Comparison of ENCODE assay signal across 18 cellular contexts in genomic region chr4:5361968-5362367, GRCh38.
DNase-seq lines count a peak whose midpoint lies in the region; ATAC-seq and TF ChIP-seq lines count a peak whose summit lies in the region.
"Had no signal": no experiment of that assay in that cellular context is flagged by ENCODE, and none has a peak within 500 bp of the region (broad histone marks: within the 10 kb centered on the region; RNA-seq: fewer than 3 reads in every experiment).

No MANE protein-coding gene starts in this region.

- no peaks in the 10 kb centered on the region for H3K36me3 ChIP-seq in neural progenitor cell
- H3K36me3 ChIP-seq: gastroesophageal sphincter had no signal

- CTCF ChIA-PET in activated CD8-positive, alpha-beta T cell treated with anti-CD3 and anti-CD28 coated beads, Interleukin-2, amount 10 ng/mL, durations not matched to agents 7 days and 5 days (lab: Charles Lee): no interaction called here
- CTCF ChIA-PET in activated CD8-positive, alpha-beta T cell treated with anti-CD3 and anti-CD28 coated beads for 36 hours (lab: Charles Lee): no interaction called here

- no peak for ATAC-seq in activated CD8-positive, alpha-beta T cell treated with anti-CD3 and anti-CD28 coated beads, Interleukin-2, amount 10 ng/mL, durations not matched to agents 7 days and 5 days
- ATAC-seq in activated CD8-positive, alpha-beta T cell treated with anti-CD3 and anti-CD28 coated beads for 36 hours: no peak
- ATAC-seq in GM21576 (IDR thresholded peaks at IDR 0.05; ENCODE audit: unreplicated experiment) (no peak), HG03175 (IDR thresholded peaks at IDR 0.05; ENCODE audit: unreplicated experiment) (no peak)
- ATAC-seq: activated T-helper 17 cell treated with anti-CD3 and anti-CD28 coated beads, Interleukin-2, amount 50 U/mL, for 72 hours; gastroesophageal sphincter; stimulated activated naive CD8-positive, alpha-beta T cell treated with anti-CD3 and anti-CD28 coated beads, Interleukin-15, Interleukin-2, amounts not matched to agents 100 U/mL and 50 U/mL, for 24 hours had no signal

- no peak overlapping the region for H3K27ac Mint-ChIP-seq in activated CD8-positive, alpha-beta T cell treated with anti-CD3 and anti-CD28 coated beads, Interleukin-2, amount 10 ng/mL, durations not matched to agents 7 days and 5 days
- no peak overlapping the region for H3K27ac Mint-ChIP-seq in activated CD8-positive, alpha-beta T cell treated with anti-CD3 and anti-CD28 coated beads for 36 hours
- H3K27ac Mint-ChIP-seq in endothelial cell (ENCODE audit: unreplicated experiment) (no peak overlapping the region), neural progenitor cell (no peak overlapping the region)
- H3K27ac Mint-ChIP-seq: activated T-helper 17 cell treated with anti-CD3 and anti-CD28 coated beads, Interleukin-2, amount 50 U/mL, for 72 hours; IgD-negative memory B cell had no signal

- no peak overlapping the region for H2AFZ ChIP-seq in neural progenitor cell (replicated peaks)
- H2AFZ ChIP-seq: parathyroid adenoma had no signal

- peak; percentile 27 for DNase-seq in activated CD8-positive, alpha-beta T cell treated with anti-CD3 and anti-CD28 coated beads, Interleukin-2, amount 10 ng/mL, durations not matched to agents 7 days and 5 days
- DNase-seq in activated CD8-positive, alpha-beta T cell treated with anti-CD3 and anti-CD28 coated beads for 36 hours: no peak
- peak; percentile 25 for DNase-seq in OCI-M1 (lab: John Stamatoyannopoulos, UW)
- DNase-seq in endothelial cell (ENCODE audit: low spot score): peak; percentile 15
- DNase-seq in neural progenitor cell (ENCODE audit: low spot score): peak; percentile 60
- no peak for DNase-seq in activated CD8-positive, alpha-beta memory T cell treated with anti-CD3 and anti-CD28 coated beads for 24 hours
- DNase-seq: activated CD4-positive, alpha-beta T cell treated with anti-CD3 and anti-CD28 coated beads, Interleukin-2, amount 50 U/mL, for 4 hours; Caco-2; NCI-H2029; NCI-H526 treated with DMSO at 0.1 percent for 48 hours; small intestine; stimulated activated naive CD8-positive, alpha-beta T cell treated with anti-CD3 and anti-CD28 coated beads, Interleukin-15, Interleukin-2, amounts not matched to agents 100 U/mL and 50 U/mL, for 24 hours had no signal

- no peak overlapping the region for H3K4me2 ChIP-seq in neural progenitor cell

- H3K27ac ChIP-seq in neural progenitor cell: no peak overlapping the region
- H3K27ac ChIP-seq: gastroesophageal sphincter, parathyroid adenoma had no signal

- POLR2A ChIA-PET in activated CD8-positive, alpha-beta T cell treated with anti-CD3 and anti-CD28 coated beads, Interleukin-2, amount 10 ng/mL, durations not matched to agents 7 days and 5 days (lab: Charles Lee): no interaction called here
- POLR2A ChIA-PET in activated CD8-positive, alpha-beta T cell treated with anti-CD3 and anti-CD28 coated beads for 36 hours (lab: Charles Lee): no interaction called here

- no peaks in the 10 kb centered on the region for H4K20me1 ChIP-seq in neural progenitor cell (ENCODE audit: low read depth)

- H3K27me3 Mint-ChIP-seq in activated CD8-positive, alpha-beta T cell treated with anti-CD3 and anti-CD28 coated beads, Interleukin-2, amount 10 ng/mL, durations not matched to agents 7 days and 5 days (ENCODE audit: low read depth): no peaks in the 10 kb centered on the region
- H3K27me3 Mint-ChIP-seq in activated CD8-positive, alpha-beta T cell treated with anti-CD3 and anti-CD28 coated beads for 36 hours: no peaks in the 10 kb centered on the region
- H3K27me3 Mint-ChIP-seq in endothelial cell (ENCODE audit: unreplicated experiment) (peaks cover 4% of the 10 kb centered on the region), neural progenitor cell (ENCODE audit: insufficient read depth, low read depth) (peaks cover 3% of the 10 kb centered on the region)
- H3K27me3 Mint-ChIP-seq: IgD-negative memory B cell had no signal

- H3K36me3 Mint-ChIP-seq in activated CD8-positive, alpha-beta T cell treated with anti-CD3 and anti-CD28 coated beads, Interleukin-2, amount 10 ng/mL, durations not matched to agents 7 days and 5 days (ENCODE audit: low read depth): no peaks in the 10 kb centered on the region
- no peaks in the 10 kb centered on the region for H3K36me3 Mint-ChIP-seq in activated CD8-positive, alpha-beta T cell treated with anti-CD3 and anti-CD28 coated beads for 36 hours (ENCODE audit: low read depth)
- H3K36me3 Mint-ChIP-seq in endothelial cell (ENCODE audit: low read depth, unreplicated experiment) (no peaks in the 10 kb centered on the region), neural progenitor cell (no peaks in the 10 kb centered on the region)
- H3K36me3 Mint-ChIP-seq: IgD-negative memory B cell had no signal

- H3K4me1 Mint-ChIP-seq in activated CD8-positive, alpha-beta T cell treated with anti-CD3 and anti-CD28 coated beads, Interleukin-2, amount 10 ng/mL, durations not matched to agents 7 days and 5 days (ENCODE audit: low read depth): no peaks in the 10 kb centered on the region
- H3K4me1 Mint-ChIP-seq in activated CD8-positive, alpha-beta T cell treated with anti-CD3 and anti-CD28 coated beads for 36 hours (ENCODE audit: low read depth): no peaks in the 10 kb centered on the region
- no peaks in the 10 kb centered on the region for H3K4me1 Mint-ChIP-seq in endothelial cell (ENCODE audit: unreplicated experiment)
- peaks cover 6% of the 10 kb centered on the region for H3K4me1 Mint-ChIP-seq in neural progenitor cell
- H3K4me1 Mint-ChIP-seq: activated T-helper 17 cell treated with anti-CD3 and anti-CD28 coated beads, Interleukin-2, amount 50 U/mL, for 72 hours; IgD-negative memory B cell had no signal

- no peaks in the 10 kb centered on the region for H3K9me3 Mint-ChIP-seq in activated CD8-positive, alpha-beta T cell treated with anti-CD3 and anti-CD28 coated beads, Interleukin-2, amount 10 ng/mL, durations not matched to agents 7 days and 5 days (ENCODE audit: insufficient read depth)
- H3K9me3 Mint-ChIP-seq in activated CD8-positive, alpha-beta T cell treated with anti-CD3 and anti-CD28 coated beads for 36 hours: peaks cover 1% of the 10 kb centered on the region
- H3K9me3 Mint-ChIP-seq in endothelial cell (ENCODE audit: unreplicated experiment) (no peaks in the 10 kb centered on the region), neural progenitor cell (no peaks in the 10 kb centered on the region)

- intact Hi-C loops in activated CD8-positive, alpha-beta T cell treated with anti-CD3 and anti-CD28 coated beads for 36 hours (cut with micrococcal nuclease): no loop called here

- no peaks in the 10 kb centered on the region for H3K4me1 ChIP-seq in neural progenitor cell
- H3K4me1 ChIP-seq: Caco-2, gastroesophageal sphincter, parathyroid adenoma had no signal

- no peaks in the 10 kb centered on the region for H3K9me3 ChIP-seq in neural progenitor cell (ENCODE audit: low read depth)
- H3K9me3 ChIP-seq: Caco-2, gastroesophageal sphincter had no signal

- TF ChIP-seq CTCF in activated CD8-positive, alpha-beta T cell treated with anti-CD3 and anti-CD28 coated beads for 36 hours (IDR thresholded peaks at IDR 0.05): no peak
- TF ChIP-seq CTCF in endothelial cell (IDR thresholded peaks at IDR 0.05; ENCODE audit: unreplicated experiment) (no peak), neural progenitor cell (IDR thresholded peaks at IDR 0.05) (no peak)

- H3K9ac ChIP-seq in neural progenitor cell: no peak overlapping the region
- H3K9ac ChIP-seq: parathyroid adenoma had no signal

- no peak overlapping the region for H3K4me3 Mint-ChIP-seq in activated CD8-positive, alpha-beta T cell treated with anti-CD3 and anti-CD28 coated beads, Interleukin-2, amount 10 ng/mL, durations not matched to agents 7 days and 5 days
- no peak overlapping the region for H3K4me3 Mint-ChIP-seq in activated CD8-positive, alpha-beta T cell treated with anti-CD3 and anti-CD28 coated beads for 36 hours
- no peak overlapping the region for H3K4me3 Mint-ChIP-seq in endothelial cell (ENCODE audit: unreplicated experiment)
- H3K4me3 Mint-ChIP-seq in neural progenitor cell: no peak overlapping the region
- H3K4me3 Mint-ChIP-seq: activated T-helper 17 cell treated with anti-CD3 and anti-CD28 coated beads, Interleukin-2, amount 50 U/mL, for 72 hours; IgD-negative memory B cell had no signal

- no peaks in the 10 kb centered on the region for H3F3A ChIP-seq in neural progenitor cell (ENCODE audit: low read depth)

- H3K79me2 ChIP-seq in neural progenitor cell (ENCODE audit: low read depth): no peaks in the 10 kb centered on the region
- H3K79me2 ChIP-seq: parathyroid adenoma had no signal

- H3K4me3 ChIP-seq in neural progenitor cell: no peak overlapping the region
- H3K4me3 ChIP-seq: gastroesophageal sphincter had no signal

- peaks cover 9% of the 10 kb centered on the region for H3K27me3 ChIP-seq in neural progenitor cell
- H3K27me3 ChIP-seq: gastroesophageal sphincter had no signal

Comparison
In these comparisons a context has a peak if more than half of its experiments do, and no peak if none do; other contexts are left out.
1. DNase-seq: peak in activated CD8-positive, alpha-beta T cell treated with anti-CD3 and anti-CD28 coated beads, Interleukin-2, amount 10 ng/mL, durations not matched to agents 7 days and 5 days (single experiment), OCI-M1 (single experiment), endothelial cell (single experiment) and neural progenitor cell (single experiment); none in activated CD8-positive, alpha-beta T cell treated with anti-CD3 and anti-CD28 coated beads for 36 hours (single experiment) and activated CD8-positive, alpha-beta memory T cell treated with anti-CD3 and anti-CD28 coated beads for 24 hours (single experiment).